In genomic region chr19:17338440-17339078, GRCh38 we compare ENCODE assay signal across 11 cellular contexts. TPM values are rescaled to one million over a fixed set of nuclear protein-coding genes. Genes with fewer than 3 reads are reported as not detected.
DNase-seq lines count a peak whose midpoint lies in the region; ATAC-seq, FAIRE-seq and TF ChIP-seq lines count a peak whose summit lies in the region.
"Had no signal": no experiment of that assay in that cellular context is flagged by ENCODE, and none has a peak within 500 bp of the region (broad histone marks: within the 10 kb centered on the region; RNA-seq: fewer than 3 reads in every experiment).

No MANE protein-coding gene starts in this region.

- TF ChIP-seq CTCF in GM06990 (IDR thresholded peaks at IDR 0.05; ENCODE audit: insufficient read depth, low read length, poor library complexity, severe bottlenecking), result no peak
- TF ChIP-seq CTCF in PC-3 (conservative IDR thresholded peaks at IDR 0.05; ENCODE audit: low read depth, low read length), result no peak
- no peak for TF ChIP-seq CTCF in endothelial cell of umbilical vein (IDR thresholded peaks at IDR 0.05; ENCODE audit: extremely low read depth in 1 of 2, insufficient read depth in 1 of 2, low read depth in 1 of 2, low read length in 2 of 2)
- no peak for TF ChIP-seq CTCF in psoas muscle (IDR thresholded peaks at IDR 0.05)

- peaks cover 30% of the 10 kb centered on the region for H3K79me2 ChIP-seq in PC-3 (ENCODE audit: low read length)
- peaks cover 4% of the 10 kb centered on the region for H3K79me2 ChIP-seq in endothelial cell of umbilical vein (ENCODE audit: control insufficient read depth, insufficient read depth, low read length)

- no TSS peak for BruUV-seq in PC-3 (replicated peaks; lab: Mats Ljungman, UMichigan)
- BruUV-seq in endothelial cell of umbilical vein (replicated peaks; lab: Mats Ljungman, UMichigan), result no TSS peak

- ATAC-seq in PC-3 (no peak), psoas muscle (no peak), HG03469 (IDR thresholded peaks at IDR 0.05; ENCODE audit: unreplicated experiment) (no peak), GM19035 (IDR thresholded peaks at IDR 0.05; ENCODE audit: unreplicated experiment) (no peak), HG03095 (IDR thresholded peaks at IDR 0.05; ENCODE audit: unreplicated experiment) (no peak)

- no peaks in the 10 kb centered on the region for H3K9me3 ChIP-seq in PC-3 (ENCODE audit: low read length)
- H3K9me3 ChIP-seq in endothelial cell of umbilical vein (replicated peaks; ENCODE audit: control insufficient read depth, insufficient read depth, low read length), result no peaks in the 10 kb centered on the region
- no peaks in the 10 kb centered on the region for H3K9me3 ChIP-seq in psoas muscle
- H3K9me3 ChIP-seq: neutrophil had no signal

- H3K4me1 ChIP-seq in PC-3 (ENCODE audit: insufficient read depth, low read length), result peaks cover 18% of the 10 kb centered on the region
- H3K4me1 ChIP-seq in endothelial cell of umbilical vein (ENCODE audit: control insufficient read depth, extremely low read depth, insufficient read depth, low read length), result peaks cover 14% of the 10 kb centered on the region
- H3K4me1 ChIP-seq in psoas muscle, result peaks cover 23% of the 10 kb centered on the region

- H3K27me3 ChIP-seq in GM06990 (replicated peaks; ENCODE audit: control insufficient read depth, insufficient read depth, low read length) (no peaks in the 10 kb centered on the region), PC-3 (ENCODE audit: low read length) (no peaks in the 10 kb centered on the region), endothelial cell of umbilical vein (ENCODE audit: control insufficient read depth in 2 of 2, insufficient read depth in 2 of 2, low read length in 2 of 2) (no peaks in the 10 kb centered on the region), psoas muscle (ENCODE audit: insufficient read depth in 3 of 3, low read length in 2 of 3) (no peaks in the 10 kb centered on the region)

- FAIRE-seq in endothelial cell of umbilical vein (lab: Jason Lieb, UNC), result no peak

- H2AFZ ChIP-seq in PC-3 (ENCODE audit: low read length), result no peak overlapping the region
- no peak overlapping the region for H2AFZ ChIP-seq in endothelial cell of umbilical vein (ENCODE audit: low read depth, low read length)

- H3K36me3 ChIP-seq in GM06990 (ENCODE audit: control insufficient read depth, insufficient read depth, low read length) (peaks cover 4% of the 10 kb centered on the region), PC-3 (ENCODE audit: low read depth, low read length) (peaks cover 11% of the 10 kb centered on the region; the same call in 1 of the 2 replicates), endothelial cell of umbilical vein (ENCODE audit: control insufficient read depth in 2 of 2, extremely low read depth in 1 of 2, insufficient read depth in 2 of 2, low read length in 2 of 2) (no peaks in the 10 kb centered on the region), psoas muscle (ENCODE audit: insufficient read depth in 1 of 2, low read depth in 1 of 2) (peaks cover 0 to 24% of the 10 kb centered on the region in 2 donors)
- H3K36me3 ChIP-seq: neutrophil had no signal

- H3K4me3 ChIP-seq in GM06990 (replicated peaks; ENCODE audit: low read depth, low read length), result peak overlapping the region; percentile 92
- peak overlapping the region; percentile 86 for H3K4me3 ChIP-seq in PC-3 (ENCODE audit: low read length)
- no peak overlapping the region for H3K4me3 ChIP-seq in endothelial cell of umbilical vein (replicated peaks in 1 of 3; ENCODE audit: insufficient read depth in 1 of 3, low read depth in 1 of 3, low read length in 3 of 3)
- peak overlapping the region; percentile 75 for H3K4me3 ChIP-seq in psoas muscle

- CTCF ChIA-PET in PC-3 (lab: Charles Lee) (interaction anchor here (0.6 kb wide), 1 partner anchor 34 kb away, joined by 3 read pairs; no protein-coding TSS in a partner anchor), endothelial cell of umbilical vein (lab: Charles Lee) (interaction anchor here (0.7 kb wide), 1 partner anchor 48 kb away, joined by 3 read pairs; no protein-coding TSS in a partner anchor)

- DNase-seq in GM06990 (ENCODE audit: extremely low read depth, insufficient read length), result no peak
- no peak for DNase-seq in PC-3
- no peak for DNase-seq in endothelial cell of umbilical vein (ENCODE audit: low read depth, low spot score)
- DNase-seq in psoas muscle, result no peak
- DNase-seq in DMS53 (lab: John Stamatoyannopoulos, UW), result no peak
- DNase-seq: activated gamma-delta T cell treated with Interleukin-2 at 50 U/mL for 16 hours, NCI-H1417 treated with DMSO at 0.1 percent for 48 hours had no signal

- H3K27ac ChIP-seq in PC-3 (ENCODE audit: low read length) (no peak overlapping the region), endothelial cell of umbilical vein (ENCODE audit: insufficient read depth, low read depth, low read length) (no peak overlapping the region), psoas muscle (no peak overlapping the region)
- H3K27ac ChIP-seq: neutrophil had no signal

- H3K4me2 ChIP-seq in PC-3 (ENCODE audit: low read length) (peak overlapping the region; percentile 93), endothelial cell of umbilical vein (ENCODE audit: insufficient read depth, low read length) (peak overlapping the region; percentile 56)

- no peaks in the 10 kb centered on the region for H3F3A ChIP-seq in PC-3 (ENCODE audit: low read length, unreplicated experiment)

- POLR2A ChIA-PET in PC-3 (lab: Charles Lee; ENCODE audit: unreplicated experiment) (no interaction called here), endothelial cell of umbilical vein (lab: Charles Lee) (no interaction called here)

- intact Hi-C loops in PC-3 (cut with micrococcal nuclease) (no loop called here), endothelial cell of umbilical vein (cut with micrococcal nuclease) (no loop called here), psoas muscle (cut with DNase I) (no loop called here)

- H3K9me2 ChIP-seq in PC-3 (replicated peaks; ENCODE audit: low read length), result no peaks in the 10 kb centered on the region

- no peaks in the 10 kb centered on the region for H3K9me1 ChIP-seq in endothelial cell of umbilical vein (replicated peaks; ENCODE audit: control insufficient read depth, extremely low read depth, insufficient read depth, low read length)

- H4K20me1 ChIP-seq in PC-3 (ENCODE audit: low read length), result no peaks in the 10 kb centered on the region
- H4K20me1 ChIP-seq in endothelial cell of umbilical vein (replicated peaks; ENCODE audit: control insufficient read depth, extremely low read depth, insufficient read depth, low read length), result no peaks in the 10 kb centered on the region

- TF ChIP-seq POLR2A in endothelial cell of umbilical vein (IDR thresholded peaks at IDR 0.05; ENCODE audit: low read depth, low read length), result no peak

- dilution Hi-C loops in endothelial cell of umbilical vein (cut with MboI; ENCODE audit: extremely low pct_ligation_motif_present, low sequenced_read_pairs), result no loop called here

- WGBS in psoas muscle, 3 donors, result 88 to 89% (median 89%) methylated on average over 22 to 29 of the region's 29 CpGs

- H3K9ac ChIP-seq in PC-3 (ENCODE audit: low read length), result peak overlapping the region; percentile 95
- no peak overlapping the region for H3K9ac ChIP-seq in endothelial cell of umbilical vein (replicated peaks; ENCODE audit: extremely low read depth, insufficient read depth, low read length)

RNA-seq across cellular contexts. Expression of gene GTPBP3, which starts 1.2 kb away (rescaled TPM):
- total RNA-seq in PC-3 (2014; rRNA removed) (86.0 and 109 TPM in 2 replicates), endothelial cell of umbilical vein (28.1 and 34.7 TPM in 2 replicates), psoas muscle (10 to 100 TPM in 3 of 4 donors, 1 to 10 TPM in 1; 9.6 to 11.0 (median 10.5) TPM)
- polyA plus RNA-seq in endothelial cell of umbilical vein (12.7 and 15.4 TPM in 2 replicates), psoas muscle (10 to 100 TPM in 1 of 3 donors, 1 to 10 TPM in 2; 6.2 to 16.5 (median 8.8) TPM)
- polyA plus RNA-seq in endothelial cell of umbilical vein (2011; cell fraction: cytosol; rRNA removed), result 8.9 and 10.7 TPM in 2 replicates
- polyA plus RNA-seq in endothelial cell of umbilical vein (2011; cell fraction: nucleus; rRNA removed), result 36.9 and 38.8 TPM in 2 replicates
- polyA plus RNA-seq in endothelial cell of umbilical vein (2012), result 11.6 and 12.1 TPM in 2 replicates
- polyA minus RNA-seq in endothelial cell of umbilical vein, result 6.9 and 7.3 TPM in 2 replicates
- polyA minus RNA-seq in endothelial cell of umbilical vein (2011; cell fraction: cytosol; rRNA and poly(A)+ RNA removed), result 40.6 TPM
- 10.6 and 18.5 TPM in 2 replicates for polyA minus RNA-seq in endothelial cell of umbilical vein (2011; cell fraction: nucleus; rRNA and poly(A)+ RNA removed)

RNA-seq across cellular contexts. Expression of gene ANO8, which starts 3.9 kb away (rescaled TPM):
- total RNA-seq in PC-3 (2014; rRNA removed), result 12.1 and 15.4 TPM in 2 replicates
- total RNA-seq in endothelial cell of umbilical vein, result 6.8 and 7.5 TPM in 2 replicates
- 3.5 and 3.8 TPM in 2 replicates for polyA plus RNA-seq in endothelial cell of umbilical vein
- 1.5 and 2.2 TPM in 2 replicates for polyA plus RNA-seq in endothelial cell of umbilical vein (2011; cell fraction: cytosol; rRNA removed)
- 17.0 and 22.7 TPM in 2 replicates for polyA plus RNA-seq in endothelial cell of umbilical vein (2011; cell fraction: nucleus; rRNA removed)
- polyA plus RNA-seq in endothelial cell of umbilical vein (2012), result 2.9 and 5.6 TPM in 2 replicates
- 3.8 and 5.0 TPM in 2 replicates for polyA minus RNA-seq in endothelial cell of umbilical vein
- polyA minus RNA-seq in endothelial cell of umbilical vein (2011; cell fraction: cytosol; rRNA and poly(A)+ RNA removed), result 4.6 TPM
- polyA minus RNA-seq in endothelial cell of umbilical vein (2011; cell fraction: nucleus; rRNA and poly(A)+ RNA removed), result 6.3 and 7.8 TPM in 2 replicates
- 10 to 100 TPM; 11.8 to 14.3 (median 12.9) TPM for total RNA-seq in psoas muscle
- 10 to 100 TPM in 1 of 3 donors, 1 to 10 TPM in 2; 1.5 to 13.0 (median 4.3) TPM for polyA plus RNA-seq in psoas muscle

RNA-seq across cellular contexts. Expression of gene DDA1, which starts 29.2 kb away (rescaled TPM):
- total RNA-seq in PC-3 (2014; rRNA removed), result 85.0 and 87.9 TPM in 2 replicates
- 64.7 and 81.1 TPM in 2 replicates for total RNA-seq in endothelial cell of umbilical vein
- polyA plus RNA-seq in endothelial cell of umbilical vein, result 52.9 and 60.5 TPM in 2 replicates
- 66.6 and 82.4 TPM in 2 replicates for polyA plus RNA-seq in endothelial cell of umbilical vein (2011; cell fraction: cytosol; rRNA removed)
- polyA plus RNA-seq in endothelial cell of umbilical vein (2011; cell fraction: nucleus; rRNA removed), result 37.3 and 47.4 TPM in 2 replicates
- 86.1 and 109 TPM in 2 replicates for polyA plus RNA-seq in endothelial cell of umbilical vein (2012)
- 20.5 and 28.8 TPM in 2 replicates for polyA minus RNA-seq in endothelial cell of umbilical vein
- 9.4 TPM for polyA minus RNA-seq in endothelial cell of umbilical vein (2011; cell fraction: cytosol; rRNA and poly(A)+ RNA removed)
- 7.0 and 8.0 TPM in 2 replicates for polyA minus RNA-seq in endothelial cell of umbilical vein (2011; cell fraction: nucleus; rRNA and poly(A)+ RNA removed)
- total RNA-seq in psoas muscle, result 10 to 100 TPM; 21.5 to 35.4 (median 27.9) TPM
- 10 to 100 TPM; 47.2 to 90.4 (median 75.0) TPM for polyA plus RNA-seq in psoas muscle

RNA-seq across cellular contexts. Expression of gene MRPL34, which starts 32.9 kb away (rescaled TPM):
- 191 and 206 TPM in 2 replicates for total RNA-seq in PC-3 (2014; rRNA removed)
- 55.7 and 61.6 TPM in 2 replicates for total RNA-seq in endothelial cell of umbilical vein
- 45.5 and 50.1 TPM in 2 replicates for polyA plus RNA-seq in endothelial cell of umbilical vein
- 33.3 and 35.2 TPM in 2 replicates for polyA plus RNA-seq in endothelial cell of umbilical vein (2011; cell fraction: cytosol; rRNA removed)
- 16.4 and 17.3 TPM in 2 replicates for polyA plus RNA-seq in endothelial cell of umbilical vein (2011; cell fraction: nucleus; rRNA removed)
- polyA plus RNA-seq in endothelial cell of umbilical vein (2012), result 50.1 and 66.2 TPM in 2 replicates
- 16.6 and 19.2 TPM in 2 replicates for polyA minus RNA-seq in endothelial cell of umbilical vein
- 71.4 TPM for polyA minus RNA-seq in endothelial cell of umbilical vein (2011; cell fraction: cytosol; rRNA and poly(A)+ RNA removed)
- polyA minus RNA-seq in endothelial cell of umbilical vein (2011; cell fraction: nucleus; rRNA and poly(A)+ RNA removed), result 4.9 and 5.1 TPM in 2 replicates
- total RNA-seq in psoas muscle, result 100 to 1,000 TPM; 105 to 217 (median 139) TPM
- 100 to 1,000 TPM; 330 to 558 (median 365) TPM for polyA plus RNA-seq in psoas muscle

RNA-seq across cellular contexts. Expression of gene ABHD8, which starts 35.3 kb away (rescaled TPM):
- total RNA-seq in PC-3 (2014; rRNA removed) (42.4 and 53.8 TPM in 2 replicates), endothelial cell of umbilical vein (5.9 and 6.8 TPM in 2 replicates), psoas muscle (10 to 100 TPM in 1 of 4 donors, 1 to 10 TPM in 3; 6.1 to 17.9 (median 7.6) TPM)
- polyA plus RNA-seq in endothelial cell of umbilical vein (8.7 and 12.7 TPM in 2 replicates), psoas muscle (10 to 100 TPM; 12.3 to 26.8 (median 15.0) TPM)
- 4.0 and 7.9 TPM in 2 replicates for polyA plus RNA-seq in endothelial cell of umbilical vein (2011; cell fraction: cytosol; rRNA removed)
- polyA plus RNA-seq in endothelial cell of umbilical vein (2011; cell fraction: nucleus; rRNA removed), result 2.1 and 2.4 TPM in 2 replicates
- polyA plus RNA-seq in endothelial cell of umbilical vein (2012), result 3.5 and 7.0 TPM in 2 replicates
- 3.4 and 4.2 TPM in 2 replicates for polyA minus RNA-seq in endothelial cell of umbilical vein
- polyA minus RNA-seq in endothelial cell of umbilical vein (2011; cell fraction: cytosol; rRNA and poly(A)+ RNA removed), result 9.0 TPM
- 0.82 and 2.6 TPM in 2 replicates for polyA minus RNA-seq in endothelial cell of umbilical vein (2011; cell fraction: nucleus; rRNA and poly(A)+ RNA removed)

Comparison
In these comparisons a context has a peak if more than half of its experiments do, and no peak if none do; other contexts are left out.
1. H3K4me3 ChIP-seq: peak in GM06990 (single experiment), PC-3 (single experiment) and psoas muscle (single experiment); none in endothelial cell of umbilical vein (0 of 3).